Comparison of ENCODE assay signal across 2 cellular contexts in the genomic region with DNA sequence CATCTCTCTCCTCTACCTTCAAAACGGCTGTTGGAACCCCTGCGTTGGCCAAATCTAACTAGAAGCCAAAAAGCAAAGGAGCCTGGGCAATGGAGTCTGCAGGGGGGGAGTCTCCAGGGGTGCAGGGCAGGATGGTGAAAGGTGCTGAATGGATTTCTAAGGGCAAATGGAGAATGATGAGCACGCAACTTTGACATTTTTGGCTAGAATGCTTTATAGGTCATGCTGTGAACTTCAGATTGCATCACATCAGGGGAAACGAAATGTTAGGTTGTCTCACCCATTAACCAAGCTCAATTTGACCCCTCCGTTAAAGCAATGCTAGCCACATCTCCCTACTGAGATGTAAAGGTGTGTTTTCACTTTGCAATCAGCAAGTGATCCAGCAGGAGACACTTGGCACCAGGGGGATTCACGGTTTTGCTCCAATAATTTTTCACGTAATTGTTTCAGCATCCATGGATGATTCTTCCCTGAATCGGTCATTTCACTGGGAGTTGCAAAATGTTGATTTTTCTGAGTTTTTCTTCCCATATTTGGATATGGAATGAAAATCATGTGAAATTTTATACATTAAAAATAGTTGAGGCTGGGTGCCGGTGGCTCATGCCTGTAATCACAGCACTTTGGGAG.
TF ChIP-seq lines count a peak whose summit lies in the region.

No MANE protein-coding gene starts in this region.

TF ChIP-seq in liver, 16 proteins besides CTCF, POLR2A, EP300 and RAD21 (continued from another document):
- TF ChIP-seq ZBTB33 (IDR thresholded peaks at IDR 0.05) (no peak), EGR1 (IDR thresholded peaks at IDR 0.05; ENCODE audit: low read depth in 2 of 2) (peak in 1 of 2 donors; percentile 77), FOXA1 (IDR thresholded peaks at IDR 0.05) (no peak), JUND (IDR thresholded peaks at IDR 0.05) (peak in 1 of 2 donors; percentile 50), REST (IDR thresholded peaks at IDR 0.05) (peak; percentile 94), HNF4G (IDR thresholded peaks at IDR 0.05) (no peak), MAX (IDR thresholded peaks at IDR 0.05) (peak; percentile 70), NR2F2 (IDR thresholded peaks at IDR 0.05) (no peak), TAF1 (conservative IDR thresholded peaks at IDR 0.05) (no peak), YY1 (IDR thresholded peaks at IDR 0.05) (peak; percentile 76), HNF4A (conservative IDR thresholded peaks at IDR 0.05) (peak; percentile 41 to 51)
- TF ChIP-seq, protein P1, sequence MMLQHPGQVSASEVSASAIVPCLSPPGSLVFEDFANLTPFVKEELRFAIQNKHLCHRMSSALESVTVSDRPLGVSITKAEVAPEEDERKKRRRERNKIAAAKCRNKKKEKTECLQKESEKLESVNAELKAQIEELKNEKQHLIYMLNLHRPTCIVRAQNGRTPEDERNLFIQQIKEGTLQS (IDR thresholded peaks at IDR 0.05), result peak; percentile 86

TF ChIP-seq in HepG2, 621 proteins besides CTCF, POLR2A, EP300 and RAD21:
- TF ChIP-seq ZNF281 (CRISPR knock-in tag; IDR thresholded peaks at IDR 0.05; ENCODE audit: borderline replicate concordance) (no peak), DZIP1 (CRISPR knock-in tag; IDR thresholded peaks at IDR 0.05) (no peak), ZNF143 (CRISPR knock-in tag; IDR thresholded peaks at IDR 0.05) (no peak), ZNF282 (IDR thresholded peaks at IDR 0.05; ENCODE audit: partially characterized antibody) (no peak), HDAC2 (CRISPR knock-in tag; IDR thresholded peaks at IDR 0.05) (no peak), ZNF318 (CRISPR knock-in tag; IDR thresholded peaks at IDR 0.05) (no peak), ZBTB20 (CRISPR knock-in tag; IDR thresholded peaks at IDR 0.05; ENCODE audit: borderline replicate concordance, low read depth) (no peak)
- TF ChIP-seq, protein P2, sequence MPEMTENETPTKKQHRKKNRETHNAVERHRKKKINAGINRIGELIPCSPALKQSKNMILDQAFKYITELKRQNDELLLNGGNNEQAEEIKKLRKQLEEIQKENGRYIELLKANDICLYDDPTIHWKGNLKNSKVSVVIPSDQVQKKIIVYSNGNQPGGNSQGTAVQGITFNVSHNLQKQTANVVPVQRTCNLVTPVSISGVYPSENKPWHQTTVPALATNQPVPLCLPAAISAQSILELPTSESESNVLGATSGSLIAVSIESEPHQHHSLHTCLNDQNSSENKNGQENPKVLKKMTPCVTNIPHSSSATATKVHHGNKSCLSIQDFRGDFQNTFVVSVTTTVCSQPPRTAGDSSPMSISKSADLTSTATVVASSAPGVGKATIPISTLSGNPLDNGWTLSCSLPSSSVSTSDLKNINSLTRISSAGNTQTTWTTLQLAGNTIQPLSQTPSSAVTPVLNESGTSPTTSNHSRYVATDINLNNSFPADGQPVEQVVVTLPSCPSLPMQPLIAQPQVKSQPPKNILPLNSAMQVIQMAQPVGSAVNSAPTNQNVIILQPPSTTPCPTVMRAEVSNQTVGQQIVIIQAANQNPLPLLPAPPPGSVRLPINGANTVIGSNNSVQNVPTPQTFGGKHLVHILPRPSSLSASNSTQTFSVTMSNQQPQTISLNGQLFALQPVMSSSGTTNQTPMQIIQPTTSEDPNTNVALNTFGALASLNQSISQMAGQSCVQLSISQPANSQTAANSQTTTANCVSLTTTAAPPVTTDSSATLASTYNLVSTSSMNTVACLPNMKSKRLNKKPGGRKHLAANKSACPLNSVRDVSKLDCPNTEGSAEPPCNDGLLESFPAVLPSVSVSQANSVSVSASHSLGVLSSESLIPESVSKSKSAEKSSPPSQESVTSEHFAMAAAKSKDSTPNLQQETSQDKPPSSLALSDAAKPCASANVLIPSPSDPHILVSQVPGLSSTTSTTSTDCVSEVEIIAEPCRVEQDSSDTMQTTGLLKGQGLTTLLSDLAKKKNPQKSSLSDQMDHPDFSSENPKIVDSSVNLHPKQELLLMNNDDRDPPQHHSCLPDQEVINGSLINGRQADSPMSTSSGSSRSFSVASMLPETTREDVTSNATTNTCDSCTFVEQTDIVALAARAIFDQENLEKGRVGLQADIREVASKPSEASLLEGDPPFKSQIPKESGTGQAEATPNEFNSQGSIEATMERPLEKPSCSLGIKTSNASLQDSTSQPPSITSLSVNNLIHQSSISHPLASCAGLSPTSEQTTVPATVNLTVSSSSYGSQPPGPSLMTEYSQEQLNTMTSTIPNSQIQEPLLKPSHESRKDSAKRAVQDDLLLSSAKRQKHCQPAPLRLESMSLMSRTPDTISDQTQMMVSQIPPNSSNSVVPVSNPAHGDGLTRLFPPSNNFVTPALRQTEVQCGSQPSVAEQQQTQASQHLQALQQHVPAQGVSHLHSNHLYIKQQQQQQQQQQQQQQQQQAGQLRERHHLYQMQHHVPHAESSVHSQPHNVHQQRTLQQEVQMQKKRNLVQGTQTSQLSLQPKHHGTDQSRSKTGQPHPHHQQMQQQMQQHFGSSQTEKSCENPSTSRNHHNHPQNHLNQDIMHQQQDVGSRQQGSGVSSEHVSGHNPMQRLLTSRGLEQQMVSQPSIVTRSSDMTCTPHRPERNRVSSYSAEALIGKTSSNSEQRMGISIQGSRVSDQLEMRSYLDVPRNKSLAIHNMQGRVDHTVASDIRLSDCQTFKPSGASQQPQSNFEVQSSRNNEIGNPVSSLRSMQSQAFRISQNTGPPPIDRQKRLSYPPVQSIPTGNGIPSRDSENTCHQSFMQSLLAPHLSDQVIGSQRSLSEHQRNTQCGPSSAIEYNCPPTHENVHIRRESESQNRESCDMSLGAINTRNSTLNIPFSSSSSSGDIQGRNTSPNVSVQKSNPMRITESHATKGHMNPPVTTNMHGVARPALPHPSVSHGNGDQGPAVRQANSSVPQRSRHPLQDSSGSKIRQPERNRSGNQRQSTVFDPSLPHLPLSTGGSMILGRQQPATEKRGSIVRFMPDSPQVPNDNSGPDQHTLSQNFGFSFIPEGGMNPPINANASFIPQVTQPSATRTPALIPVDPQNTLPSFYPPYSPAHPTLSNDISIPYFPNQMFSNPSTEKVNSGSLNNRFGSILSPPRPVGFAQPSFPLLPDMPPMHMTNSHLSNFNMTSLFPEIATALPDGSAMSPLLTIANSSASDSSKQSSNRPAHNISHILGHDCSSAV (CRISPR knock-in tag; IDR thresholded peaks at IDR 0.05; ENCODE audit: borderline replicate concordance), result no peak
- TF ChIP-seq, protein P3, sequence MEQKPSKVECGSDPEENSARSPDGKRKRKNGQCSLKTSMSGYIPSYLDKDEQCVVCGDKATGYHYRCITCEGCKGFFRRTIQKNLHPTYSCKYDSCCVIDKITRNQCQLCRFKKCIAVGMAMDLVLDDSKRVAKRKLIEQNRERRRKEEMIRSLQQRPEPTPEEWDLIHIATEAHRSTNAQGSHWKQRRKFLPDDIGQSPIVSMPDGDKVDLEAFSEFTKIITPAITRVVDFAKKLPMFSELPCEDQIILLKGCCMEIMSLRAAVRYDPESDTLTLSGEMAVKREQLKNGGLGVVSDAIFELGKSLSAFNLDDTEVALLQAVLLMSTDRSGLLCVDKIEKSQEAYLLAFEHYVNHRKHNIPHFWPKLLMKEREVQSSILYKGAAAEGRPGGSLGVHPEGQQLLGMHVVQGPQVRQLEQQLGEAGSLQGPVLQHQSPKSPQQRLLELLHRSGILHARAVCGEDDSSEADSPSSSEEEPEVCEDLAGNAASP (CRISPR knock-in tag; IDR thresholded peaks at IDR 0.05; ENCODE audit: borderline replicate concordance), result no peak
